In genomic region chr2:191894681-191895147, GRCh38 we compare ENCODE assay signal across 14 cellular contexts. TPM values are rescaled to one million over a fixed set of nuclear protein-coding genes. Genes with fewer than 3 reads are reported as not detected.
A peak's percentile ranks its signal among the peaks of the same experiment; 100 is the strongest.
DNase-seq lines count a peak whose midpoint lies in the region; ATAC-seq, FAIRE-seq and TF ChIP-seq lines count a peak whose summit lies in the region.
"Had no signal": no experiment of that assay in that cellular context is flagged by ENCODE, and none has a peak within 500 bp of the region (broad histone marks: within the 10 kb centered on the region; RNA-seq: fewer than 3 reads in every experiment).

No MANE protein-coding gene starts in this region.

- POLR2A ChIA-PET in CD4-positive, alpha-beta T cell (lab: Charles Lee) = no interaction called here

- no peaks in the 10 kb centered on the region for H3K36me3 ChIP-seq in esophagus squamous epithelium
- no peaks in the 10 kb centered on the region for H3K36me3 ChIP-seq in hepatocyte (replicated peaks; ENCODE audit: insufficient read depth, low read depth)
- H3K36me3 ChIP-seq: thyroid gland had no signal

- no peak overlapping the region for H3K27ac Mint-ChIP-seq in CD4-positive, alpha-beta T cell
- H3K27ac Mint-ChIP-seq: nephron progenitor cell had no signal

- no peak overlapping the region for H3K4me2 ChIP-seq in hepatocyte

- H3K27ac ChIP-seq in esophagus squamous epithelium (peak overlapping the region in 3 of 4 donors; percentile 25 to 65 (median 62)), hepatocyte (no peak overlapping the region)
- H3K27ac ChIP-seq in CD4-positive, alpha-beta T cell (ENCODE audit: low read depth, low read length) = no peak overlapping the region
- H3K27ac ChIP-seq: thyroid gland had no signal

- CTCF ChIA-PET in CD4-positive, alpha-beta T cell (lab: Charles Lee) = no interaction called here

- H3K36me3 Mint-ChIP-seq in CD4-positive, alpha-beta T cell (ENCODE audit: low read depth) = no peaks in the 10 kb centered on the region
- H3K36me3 Mint-ChIP-seq: brain had no signal

- H3K9me3 Mint-ChIP-seq in CD4-positive, alpha-beta T cell = no peaks in the 10 kb centered on the region

- H3K4me3 ChIP-seq in esophagus squamous epithelium (no peak overlapping the region), hepatocyte (no peak overlapping the region)
- H3K4me3 ChIP-seq: thyroid gland had no signal

- H4K20me1 ChIP-seq in hepatocyte (ENCODE audit: insufficient read depth, poor library complexity, severe bottlenecking) = no peaks in the 10 kb centered on the region

- DNase-seq in NCI-H226 (peak; percentile 78), esophagus squamous epithelium (lab: John Stamatoyannopoulos, UW) (no peak), stromal cell of bone marrow (ENCODE audit: low read depth) (peak; percentile 70), GM19239 (ENCODE audit: insufficient read length, low spot score) (no peak), hepatocyte (ENCODE audit: low spot score) (no peak)
- no peak for DNase-seq in CD4-positive, alpha-beta T cell
- DNase-seq in activated effector memory CD4-positive, alpha-beta T cell treated with anti-CD3 and anti-CD28 coated beads, Interleukin-2, amount 50 U/mL, for 16 hours = no peak
- DNase-seq: NCI-H2171; nephron progenitor cell; stimulated activated CD4-positive, alpha-beta T cell treated with anti-CD3 and anti-CD28 coated beads, Interleukin-4, amount 100 ng/mL, for 4 hours; thyroid gland had no signal

- 20 to 28% methylated on average over 3 of the region's 3 CpGs for WGBS in esophagus squamous epithelium, 2 donors
- WGBS in hepatocyte (ENCODE audit: low lambda C conversion rate, missing lambda C conversion rate) = 55% methylated on average over 3 of the region's 3 CpGs

- intact Hi-C loops in esophagus squamous epithelium (cut with DNase I) = no loop called here
- intact Hi-C loops in CD4-positive, alpha-beta T cell (cut with DNase I, micrococcal nuclease) = no loop called here

- H3K4me1 ChIP-seq in esophagus squamous epithelium (peaks cover 4 to 48% (median 31%) of the 10 kb centered on the region in 3 donors), hepatocyte (ENCODE audit: insufficient read depth) (no peaks in the 10 kb centered on the region)
- H3K4me1 ChIP-seq: thyroid gland had no signal

- H3K27me3 ChIP-seq in esophagus squamous epithelium (no peaks in the 10 kb centered on the region), hepatocyte (no peaks in the 10 kb centered on the region)
- peaks cover 5% of the 10 kb centered on the region for H3K27me3 ChIP-seq in CD4-positive, alpha-beta T cell (ENCODE audit: control insufficient read depth, insufficient read depth, low read length)
- H3K27me3 ChIP-seq: thyroid gland had no signal

- H3K79me2 ChIP-seq in hepatocyte = no peaks in the 10 kb centered on the region

- H3K4me3 Mint-ChIP-seq in CD4-positive, alpha-beta T cell = no peak overlapping the region
- H3K4me3 Mint-ChIP-seq: brain, nephron progenitor cell had no signal

- no peak for TF ChIP-seq CTCF in esophagus squamous epithelium (IDR thresholded peaks at IDR 0.05)
- TF ChIP-seq CTCF in CD4-positive, alpha-beta T cell (IDR thresholded peaks at IDR 0.05) = no peak
- no peak for TF ChIP-seq CTCF in hepatocyte (IDR thresholded peaks at IDR 0.05; ENCODE audit: poor library complexity)

- TF ChIP-seq POLR2A in esophagus squamous epithelium (IDR thresholded peaks at IDR 0.05) = no peak

- H2AFZ ChIP-seq in hepatocyte = no peak overlapping the region

- peak; percentile 53 for ATAC-seq in GM19025 (IDR thresholded peaks at IDR 0.05; ENCODE audit: low read depth, unreplicated experiment)
- ATAC-seq in CD4-positive, alpha-beta T cell (ENCODE audit: poor library complexity) = no peak

- peaks cover 10% of the 10 kb centered on the region for H3K27me3 Mint-ChIP-seq in CD4-positive, alpha-beta T cell
- H3K27me3 Mint-ChIP-seq: brain had no signal

- no peaks in the 10 kb centered on the region for H3K9me2 ChIP-seq in hepatocyte (replicated peaks; ENCODE audit: insufficient read depth)

- no peak for FAIRE-seq in GM19239 (lab: Jason Lieb, UNC)

- H3K4me1 Mint-ChIP-seq in CD4-positive, alpha-beta T cell (ENCODE audit: low read depth) = no peaks in the 10 kb centered on the region
- H3K4me1 Mint-ChIP-seq: nephron progenitor cell had no signal

- H3K9me3 ChIP-seq in esophagus squamous epithelium = no peaks in the 10 kb centered on the region
- H3K9me3 ChIP-seq in CD4-positive, alpha-beta T cell (ENCODE audit: control insufficient read depth, low read length) = no peaks in the 10 kb centered on the region
- H3K9me3 ChIP-seq in hepatocyte (ENCODE audit: low read depth) = no peaks in the 10 kb centered on the region
- H3K9me3 ChIP-seq: thyroid gland had no signal

RNA-seq across cellular contexts. Expression of gene CAVIN2, which starts 47.8 kb away (rescaled TPM):
- total RNA-seq in esophagus squamous epithelium (10 to 100 TPM; 12.4 to 50.7 (median 16.6) TPM), hepatocyte (4.8 and 5.2 TPM in 2 replicates)
- total RNA-seq in CD4-positive, alpha-beta T cell = under 1 TPM; 0.14 to 0.16 TPM
- 2.0 and 2.7 TPM in 2 replicates for polyA plus RNA-seq in hepatocyte
- total RNA-seq: activated CD8-positive, alpha-beta memory T cell treated with anti-CD3 and anti-CD28 coated beads for 36 hours had no signal

Comparison
In these comparisons a context has a peak if more than half of its experiments do, and no peak if none do; other contexts are left out.
1. DNase-seq: peak in NCI-H226 (single experiment) and stromal cell of bone marrow (single experiment); none in esophagus squamous epithelium (single experiment), CD4-positive, alpha-beta T cell (0 of 10), GM19239 (single experiment), hepatocyte (single experiment) and activated effector memory CD4-positive, alpha-beta T cell treated with anti-CD3 and anti-CD28 coated beads, Interleukin-2, amount 50 U/mL, for 16 hours (single experiment).
2. H3K27ac ChIP-seq: peak in esophagus squamous epithelium (3 of 4); none in CD4-positive, alpha-beta T cell (single experiment) and hepatocyte (single experiment).